Comparison of ENCODE assay signal across 14 cellular contexts in genomic region chr11:132177106-132177505, GRCh38.
DNase-seq lines count a peak whose midpoint lies in the region; ATAC-seq, FAIRE-seq and TF ChIP-seq lines count a peak whose summit lies in the region.
"Had no signal": no experiment of that assay in that cellular context is flagged by ENCODE, and none has a peak within 500 bp of the region (broad histone marks: within the 10 kb centered on the region; RNA-seq: fewer than 3 reads in every experiment).

No MANE protein-coding gene starts in this region.

- no peak overlapping the region for H3K27ac Mint-ChIP-seq in activated CD8-positive, alpha-beta T cell treated with anti-CD3 and anti-CD28 coated beads, Interleukin-2, amount 10 ng/mL, durations not matched to agents 7 days and 5 days
- no peak overlapping the region for H3K27ac Mint-ChIP-seq in mesothelial cell of epicardium
- H3K27ac Mint-ChIP-seq: H9; naive thymus-derived CD8-positive, alpha-beta T cell had no signal

- no peak overlapping the region for H3K4me3 ChIP-seq in OCI-LY7 (ENCODE audit: low read depth, low read length, poor library complexity, severe bottlenecking)
- H3K4me3 ChIP-seq: esophagus muscularis mucosa had no signal

- ATAC-seq in activated CD8-positive, alpha-beta T cell treated with anti-CD3 and anti-CD28 coated beads, Interleukin-2, amount 10 ng/mL, durations not matched to agents 7 days and 5 days = no peak
- ATAC-seq: naive thymus-derived CD8-positive, alpha-beta T cell had no signal

- intact Hi-C loops in OCI-LY7 (cut with micrococcal nuclease; ENCODE audit: unreplicated experiment) = no loop called here

- H3K9me3 ChIP-seq in OCI-LY7 (ENCODE audit: low read length) = no peaks in the 10 kb centered on the region
- H3K9me3 ChIP-seq: esophagus muscularis mucosa had no signal

- H3K9me2 ChIP-seq in OCI-LY7 (ENCODE audit: insufficient read depth, low read length) = no peaks in the 10 kb centered on the region

- H2AFZ ChIP-seq in OCI-LY7 (ENCODE audit: low read length) = no peak overlapping the region

- TF ChIP-seq CTCF in OCI-LY7 (conservative IDR thresholded peaks at IDR 0.05; ENCODE audit: low read length) (no peak), mesothelial cell of epicardium (IDR thresholded peaks at IDR 0.05; ENCODE audit: unreplicated experiment) (no peak)

- H3K4me1 ChIP-seq in OCI-LY7 (ENCODE audit: insufficient read depth, low read length, poor library complexity, severe bottlenecking) = no peaks in the 10 kb centered on the region
- H3K4me1 ChIP-seq: esophagus muscularis mucosa had no signal

- H3K4me2 ChIP-seq in OCI-LY7 (ENCODE audit: low read length) = no peak overlapping the region

- H3K9me3 Mint-ChIP-seq in activated CD8-positive, alpha-beta T cell treated with anti-CD3 and anti-CD28 coated beads, Interleukin-2, amount 10 ng/mL, durations not matched to agents 7 days and 5 days (ENCODE audit: insufficient read depth) = no peaks in the 10 kb centered on the region
- no peaks in the 10 kb centered on the region for H3K9me3 Mint-ChIP-seq in mesothelial cell of epicardium
- H3K9me3 Mint-ChIP-seq: H9 had no signal

- no peak for FAIRE-seq in frontal cortex (lab: Jason Lieb, UNC)

- no TSS peak for BruUV-seq in OCI-LY7 (replicated peaks; lab: Mats Ljungman, UMichigan)

- POLR2A ChIA-PET in OCI-LY7 (lab: Charles Lee) = interaction anchor here (0.6 to 0.8 kb wide), 2 partner anchors 11 to 976 kb away, joined by 3 to 4 read pairs; no protein-coding TSS in a partner anchor
- POLR2A ChIA-PET in activated CD8-positive, alpha-beta T cell treated with anti-CD3 and anti-CD28 coated beads, Interleukin-2, amount 10 ng/mL, durations not matched to agents 7 days and 5 days (lab: Charles Lee) = no interaction called here

- no peaks in the 10 kb centered on the region for H3K4me1 Mint-ChIP-seq in activated CD8-positive, alpha-beta T cell treated with anti-CD3 and anti-CD28 coated beads, Interleukin-2, amount 10 ng/mL, durations not matched to agents 7 days and 5 days (ENCODE audit: low read depth)
- H3K4me1 Mint-ChIP-seq in mesothelial cell of epicardium = no peaks in the 10 kb centered on the region
- H3K4me1 Mint-ChIP-seq: H9; naive thymus-derived CD8-positive, alpha-beta T cell had no signal

- H3K27me3 Mint-ChIP-seq in activated CD8-positive, alpha-beta T cell treated with anti-CD3 and anti-CD28 coated beads, Interleukin-2, amount 10 ng/mL, durations not matched to agents 7 days and 5 days (ENCODE audit: low read depth) = no peaks in the 10 kb centered on the region
- peaks cover 22% of the 10 kb centered on the region for H3K27me3 Mint-ChIP-seq in mesothelial cell of epicardium (ENCODE audit: low read depth)

- no peaks in the 10 kb centered on the region for H3K36me3 ChIP-seq in OCI-LY7 (ENCODE audit: insufficient read depth, low read length)
- H3K36me3 ChIP-seq: esophagus muscularis mucosa had no signal

- no peak overlapping the region for H3K27ac ChIP-seq in OCI-LY7 (ENCODE audit: low read depth, low read length, poor library complexity, severe bottlenecking)
- H3K27ac ChIP-seq: esophagus muscularis mucosa had no signal

- H3K4me3 Mint-ChIP-seq in activated CD8-positive, alpha-beta T cell treated with anti-CD3 and anti-CD28 coated beads, Interleukin-2, amount 10 ng/mL, durations not matched to agents 7 days and 5 days = no peak overlapping the region
- no peak overlapping the region for H3K4me3 Mint-ChIP-seq in mesothelial cell of epicardium
- H3K4me3 Mint-ChIP-seq: H9; naive thymus-derived CD8-positive, alpha-beta T cell had no signal

- CTCF ChIA-PET in OCI-LY7 (lab: Charles Lee; ENCODE audit: unreplicated experiment) = no interaction called here
- CTCF ChIA-PET in activated CD8-positive, alpha-beta T cell treated with anti-CD3 and anti-CD28 coated beads, Interleukin-2, amount 10 ng/mL, durations not matched to agents 7 days and 5 days (lab: Charles Lee) = no interaction called here

- no peaks in the 10 kb centered on the region for H4K20me1 ChIP-seq in OCI-LY7 (ENCODE audit: insufficient read depth, low read length)

- no peaks in the 10 kb centered on the region for H3K36me3 Mint-ChIP-seq in activated CD8-positive, alpha-beta T cell treated with anti-CD3 and anti-CD28 coated beads, Interleukin-2, amount 10 ng/mL, durations not matched to agents 7 days and 5 days (ENCODE audit: low read depth)
- no peaks in the 10 kb centered on the region for H3K36me3 Mint-ChIP-seq in mesothelial cell of epicardium
- H3K36me3 Mint-ChIP-seq: naive thymus-derived CD8-positive, alpha-beta T cell had no signal

- DNase-seq in GDM1 (lab: John Stamatoyannopoulos, UW) (peak; percentile 3), OCI-LY7 (ENCODE audit: low spot score) (peak; percentile 2), dermis microvascular lymphatic vessel endothelial cell (ENCODE audit: low read depth in 2 of 2) (peak; percentile 1 to 15), mucosa of gallbladder (ENCODE audit: low spot score) (peak; percentile 26), frontal cortex (ENCODE audit: low spot score in 2 of 2) (no peak), cerebellum (ENCODE audit: low spot score) (no peak), mesothelial cell of epicardium (ENCODE audit: low spot score in 2 of 2, unreplicated experiment in 2 of 2) (no peak)
- no peak for DNase-seq in activated CD8-positive, alpha-beta T cell treated with anti-CD3 and anti-CD28 coated beads, Interleukin-2, amount 10 ng/mL, durations not matched to agents 7 days and 5 days
- DNase-seq: activated gamma-delta T cell treated with Interleukin-2 at 50 U/mL for 16 hours; Calu3; H9; naive thymus-derived CD8-positive, alpha-beta T cell; NCI-H524 had no signal

- H3K79me2 ChIP-seq in OCI-LY7 (ENCODE audit: insufficient read depth, low read depth, low read length) = no peaks in the 10 kb centered on the region

Comparison
In these comparisons a context has a peak if more than half of its experiments do, and no peak if none do; other contexts are left out.
1. DNase-seq: peak in GDM1 (single experiment), OCI-LY7 (single experiment), dermis microvascular lymphatic vessel endothelial cell (2 of 2) and mucosa of gallbladder (single experiment); none in frontal cortex (0 of 2), activated CD8-positive, alpha-beta T cell treated with anti-CD3 and anti-CD28 coated beads, Interleukin-2, amount 10 ng/mL, durations not matched to agents 7 days and 5 days (single experiment), cerebellum (single experiment) and mesothelial cell of epicardium (0 of 2).